9 cellular contexts compared by ENCODE assay signal in the genomic region with DNA sequence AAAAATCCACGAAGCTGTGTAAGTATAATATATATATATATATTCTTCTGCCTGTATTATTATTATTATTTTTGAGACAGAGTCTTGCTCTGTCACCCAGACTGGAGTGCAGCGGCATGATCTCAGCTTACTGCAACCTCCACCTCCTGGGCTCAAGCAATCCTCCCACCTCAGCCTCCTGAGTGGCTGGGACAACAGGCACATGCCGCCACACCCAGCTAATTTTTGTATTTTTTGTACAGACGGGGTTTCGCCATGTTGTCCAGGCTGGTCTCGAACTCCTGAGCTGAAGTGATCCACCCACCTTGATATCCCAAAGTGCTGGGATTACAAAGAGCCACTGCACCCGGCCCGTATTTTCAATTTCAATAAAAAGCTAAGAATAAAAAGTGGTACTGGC. TPM values are rescaled to one million over a fixed set of nuclear protein-coding genes. Genes with fewer than 3 reads are reported as not detected.
DNase-seq lines count a peak whose midpoint lies in the region; ATAC-seq and TF ChIP-seq lines count a peak whose summit lies in the region.
"Not testable (repeated sequence)": the region's sequence is repeated elsewhere in the genome, so short reads cannot be mapped to it uniquely, and the experiment has no call there.
"Had no signal": no experiment of that assay in that cellular context is flagged by ENCODE, and none has a peak within 500 bp of the region (broad histone marks: within the 10 kb centered on the region; RNA-seq: fewer than 3 reads in every experiment).

No MANE protein-coding gene starts in this region.

- H3K9me3 ChIP-seq in ectodermal cell (ENCODE audit: control insufficient read depth, low read length); iPS-15b (ENCODE audit: control insufficient read depth, insufficient read depth, low read length): not testable (repeated sequence)

- H3K4me1 Mint-ChIP-seq in T-cell (peaks cover 50 to 66% (median 58%) of the 10 kb centered on the region in 3 donors), nephron progenitor cell (peaks cover 67% of the 10 kb centered on the region)
- H3K4me1 Mint-ChIP-seq in activated naive CD8-positive, alpha-beta T cell treated with anti-CD3 and anti-CD28 coated beads, Interleukin-2, amount 10 ng/mL, durations not matched to agents 7 days and 5 days, result peaks cover 30% of the 10 kb centered on the region
- peaks cover 58% of the 10 kb centered on the region for H3K4me1 Mint-ChIP-seq in stimulated activated naive CD8-positive, alpha-beta T cell treated with anti-CD3 and anti-CD28 coated beads, Interleukin-15, Interleukin-2, amounts not matched to agents 100 ng/mL and 50 ng/mL, for 24 hours (ENCODE audit: low read depth)

- ATAC-seq in T-cell (replicated peaks in 1 of 4); activated naive CD8-positive, alpha-beta T cell treated with anti-CD3 and anti-CD28 coated beads, Interleukin-2, amount 10 ng/mL, durations not matched to agents 7 days and 5 days (ENCODE audit: low read depth): not testable (repeated sequence)

- H3K27me3 ChIP-seq in HL-60 (ENCODE audit: insufficient read depth, poor library complexity, severe bottlenecking); iPS-15b (ENCODE audit: control insufficient read depth, insufficient read depth, low read length): not testable (repeated sequence)
- H3K27me3 ChIP-seq in ectodermal cell (ENCODE audit: control insufficient read depth, insufficient read depth, low read length, poor library complexity, severe bottlenecking), result peaks cover 20% of the 10 kb centered on the region

- POLR2A ChIA-PET in T-cell (lab: Charles Lee), result not testable (repeated sequence)
- POLR2A ChIA-PET in activated naive CD8-positive, alpha-beta T cell treated with anti-CD3 and anti-CD28 coated beads, Interleukin-2, amount 10 ng/mL, durations not matched to agents 7 days and 5 days (lab: Charles Lee), result interaction anchor here (0.5 to 3.9 kb wide), 6 partner anchors 18 to 574 kb away, joined by 3 to 41 read pairs (median 3); a partner anchor contains a TSS

- DNase-seq in AG10803 (ENCODE audit: low read depth); HL-60 (ENCODE audit: low read depth in 1 of 2, low spot score in 1 of 2); T-cell; activated naive CD8-positive, alpha-beta T cell treated with anti-CD3 and anti-CD28 coated beads, Interleukin-2, amount 10 ng/mL, durations not matched to agents 7 days and 5 days; nephron progenitor cell: not testable (repeated sequence)

- H3K9ac ChIP-seq in iPS-15b (ENCODE audit: low read depth, low read length), result peak overlapping the region; percentile 74

- H3K9me3 Mint-ChIP-seq in T-cell; activated naive CD8-positive, alpha-beta T cell treated with anti-CD3 and anti-CD28 coated beads, Interleukin-2, amount 10 ng/mL, durations not matched to agents 7 days and 5 days; nephron progenitor cell; stimulated activated naive CD8-positive, alpha-beta T cell treated with anti-CD3 and anti-CD28 coated beads, Interleukin-15, Interleukin-2, amounts not matched to agents 100 ng/mL and 50 ng/mL, for 24 hours: not testable (repeated sequence)

- H3K4me1 ChIP-seq in ectodermal cell (ENCODE audit: control insufficient read depth, insufficient read depth, low read length) (peaks cover 18% of the 10 kb centered on the region), iPS-15b (ENCODE audit: control insufficient read depth, insufficient read depth, low read length) (peaks cover 13% of the 10 kb centered on the region)

- peak overlapping the region; percentile 95 for H3K4me3 ChIP-seq in AG10803 (ENCODE audit: low read length)
- H3K4me3 ChIP-seq in HL-60 (replicated peaks; ENCODE audit: insufficient read depth, low read length), result peak overlapping the region; percentile 93
- H3K4me3 ChIP-seq in ectodermal cell (ENCODE audit: insufficient read depth, low read depth, low read length), result peak overlapping the region; percentile 71
- peak overlapping the region; percentile 85 for H3K4me3 ChIP-seq in iPS-15b (ENCODE audit: low read depth, low read length)

- WGBS in ectodermal cell, 2 experiments, result 92 to 95% methylated on average over 7 of the region's 8 CpGs

- H3K36me3 Mint-ChIP-seq in T-cell (peaks cover 26% of the 10 kb centered on the region), nephron progenitor cell (ENCODE audit: low read depth) (peaks cover 15% of the 10 kb centered on the region)
- not testable (repeated sequence) for H3K36me3 Mint-ChIP-seq in activated naive CD8-positive, alpha-beta T cell treated with anti-CD3 and anti-CD28 coated beads, Interleukin-2, amount 10 ng/mL, durations not matched to agents 7 days and 5 days
- peaks cover 50% of the 10 kb centered on the region for H3K36me3 Mint-ChIP-seq in stimulated activated naive CD8-positive, alpha-beta T cell treated with anti-CD3 and anti-CD28 coated beads, Interleukin-15, Interleukin-2, amounts not matched to agents 100 ng/mL and 50 ng/mL, for 24 hours (ENCODE audit: low read depth)

- H3K4me3 Mint-ChIP-seq in T-cell (peak overlapping the region; percentile 96 to 99 (median 99)), nephron progenitor cell (peak overlapping the region; percentile 90)
- H3K4me3 Mint-ChIP-seq in activated naive CD8-positive, alpha-beta T cell treated with anti-CD3 and anti-CD28 coated beads, Interleukin-2, amount 10 ng/mL, durations not matched to agents 7 days and 5 days, result peak overlapping the region; percentile 96
- peak overlapping the region; percentile 95 for H3K4me3 Mint-ChIP-seq in stimulated activated naive CD8-positive, alpha-beta T cell treated with anti-CD3 and anti-CD28 coated beads, Interleukin-15, Interleukin-2, amounts not matched to agents 100 ng/mL and 50 ng/mL, for 24 hours

- H3K27me3 Mint-ChIP-seq in T-cell; activated naive CD8-positive, alpha-beta T cell treated with anti-CD3 and anti-CD28 coated beads, Interleukin-2, amount 10 ng/mL, durations not matched to agents 7 days and 5 days; nephron progenitor cell (ENCODE audit: low read depth, poor library complexity); stimulated activated naive CD8-positive, alpha-beta T cell treated with anti-CD3 and anti-CD28 coated beads, Interleukin-15, Interleukin-2, amounts not matched to agents 100 ng/mL and 50 ng/mL, for 24 hours: not testable (repeated sequence)

- not testable (repeated sequence) for TF ChIP-seq CTCF in AG10803 (conservative IDR thresholded peaks at IDR 0.05; ENCODE audit: low read length); HL-60 (IDR thresholded peaks at IDR 0.05; ENCODE audit: insufficient read depth, low read length); nephron progenitor cell (IDR thresholded peaks at IDR 0.05)

- H3K36me3 ChIP-seq in ectodermal cell (ENCODE audit: control insufficient read depth, insufficient read depth, low read length), result not testable (repeated sequence)
- H3K36me3 ChIP-seq in iPS-15b (ENCODE audit: control insufficient read depth, insufficient read depth, low read length), result peaks cover 37% of the 10 kb centered on the region

- CTCF ChIA-PET in T-cell (lab: Charles Lee), result interaction anchor here in 1 of 2 donors (0.7 to 2.0 kb wide), 4 partner anchors 20 to 101 kb away, joined by 3 to 10 read pairs (median 4); a partner anchor contains a TSS

- peak overlapping the region; percentile 98 to 99 for H3K27ac Mint-ChIP-seq in T-cell
- H3K27ac Mint-ChIP-seq in activated naive CD8-positive, alpha-beta T cell treated with anti-CD3 and anti-CD28 coated beads, Interleukin-2, amount 10 ng/mL, durations not matched to agents 7 days and 5 days, result peak overlapping the region; percentile 90
- H3K27ac Mint-ChIP-seq in nephron progenitor cell, result not testable (repeated sequence)
- H3K27ac Mint-ChIP-seq in stimulated activated naive CD8-positive, alpha-beta T cell treated with anti-CD3 and anti-CD28 coated beads, Interleukin-15, Interleukin-2, amounts not matched to agents 100 ng/mL and 50 ng/mL, for 24 hours, result peak overlapping the region; percentile 93

- H3K27ac ChIP-seq in HL-60 (replicated peaks), result peak overlapping the region; percentile 81
- H3K27ac ChIP-seq in ectodermal cell (ENCODE audit: insufficient read depth, low read depth, low read length, poor library complexity, severe bottlenecking), result not testable (repeated sequence)

RNA-seq across cellular contexts. Expression of a gene that starts 2.7 kb away (rescaled TPM):
- total RNA-seq in T-cell, result 10 to 100 TPM; 21.9 to 72.3 (median 61.6) TPM
- 10 to 100 TPM; 39.0 to 42.0 TPM for total RNA-seq in activated naive CD8-positive, alpha-beta T cell treated with anti-CD3 and anti-CD28 coated beads, Interleukin-2, amount 10 ng/mL, durations not matched to agents 7 days and 5 days
- polyA plus RNA-seq in ectodermal cell (2013, experiment 1 of 4), result 11.1 TPM
- polyA plus RNA-seq in ectodermal cell (2013, experiment 2 of 4), result 12.9 TPM
- 9.3 TPM for polyA plus RNA-seq in ectodermal cell (2013, experiment 3 of 4)
- 9.0 TPM for polyA plus RNA-seq in ectodermal cell (2013, experiment 4 of 4)

RNA-seq across cellular contexts. Expression of a gene that starts 13.5 kb away (rescaled TPM):
- total RNA-seq in T-cell, result 10 to 100 TPM in 3 of 5 donors, 1 to 10 TPM in 2; 6.0 to 12.7 (median 11.9) TPM
- total RNA-seq in activated naive CD8-positive, alpha-beta T cell treated with anti-CD3 and anti-CD28 coated beads, Interleukin-2, amount 10 ng/mL, durations not matched to agents 7 days and 5 days, result 10 to 100 TPM; 12.1 TPM
- polyA plus RNA-seq in ectodermal cell (2013, experiment 1 of 4), result 45.6 TPM
- polyA plus RNA-seq in ectodermal cell (2013, experiment 2 of 4), result 54.9 TPM
- polyA plus RNA-seq in ectodermal cell (2013, experiment 3 of 4), result 33.7 TPM
- polyA plus RNA-seq in ectodermal cell (2013, experiment 4 of 4), result 37.7 TPM

RNA-seq across cellular contexts. Expression of a gene that starts 20.2 kb away (rescaled TPM):
- 10 to 100 TPM; 42.2 to 82.3 (median 70.3) TPM for total RNA-seq in T-cell
- 10 to 100 TPM; 42.7 to 52.9 TPM for total RNA-seq in activated naive CD8-positive, alpha-beta T cell treated with anti-CD3 and anti-CD28 coated beads, Interleukin-2, amount 10 ng/mL, durations not matched to agents 7 days and 5 days
- 27.9 TPM for polyA plus RNA-seq in ectodermal cell (2013, experiment 1 of 4)
- 25.9 TPM for polyA plus RNA-seq in ectodermal cell (2013, experiment 2 of 4)
- 30.3 TPM for polyA plus RNA-seq in ectodermal cell (2013, experiment 3 of 4)
- 28.9 TPM for polyA plus RNA-seq in ectodermal cell (2013, experiment 4 of 4)

RNA-seq across cellular contexts. Expression of a gene that starts 24.7 kb away (rescaled TPM):
- 10 to 100 TPM; 12.8 to 37.1 (median 26.1) TPM for total RNA-seq in T-cell
- total RNA-seq in activated naive CD8-positive, alpha-beta T cell treated with anti-CD3 and anti-CD28 coated beads, Interleukin-2, amount 10 ng/mL, durations not matched to agents 7 days and 5 days, result 10 to 100 TPM; 21.5 to 25.4 TPM
- 26.1 TPM for polyA plus RNA-seq in ectodermal cell (2013, experiment 1 of 4)
- 20.9 TPM for polyA plus RNA-seq in ectodermal cell (2013, experiment 2 of 4)
- 25.2 TPM for polyA plus RNA-seq in ectodermal cell (2013, experiment 3 of 4)
- 25.7 TPM for polyA plus RNA-seq in ectodermal cell (2013, experiment 4 of 4)

RNA-seq across cellular contexts. Expression of a gene that starts 44.9 kb away (rescaled TPM):
- total RNA-seq in T-cell, result not detected
- not detected for total RNA-seq in activated naive CD8-positive, alpha-beta T cell treated with anti-CD3 and anti-CD28 coated beads, Interleukin-2, amount 10 ng/mL, durations not matched to agents 7 days and 5 days
- not detected for polyA plus RNA-seq in ectodermal cell (2013, experiment 1 of 4)
- polyA plus RNA-seq in ectodermal cell (2013, experiment 2 of 4), result not detected
- not detected for polyA plus RNA-seq in ectodermal cell (2013, experiment 3 of 4)
- polyA plus RNA-seq in ectodermal cell (2013, experiment 4 of 4), result not detected
- total RNA-seq: left ventricle myocardium superior had no signal
